Comparison of ENCODE assay signal across 8 cellular contexts in genomic region chr1:17440074-17440826, GRCh38. TPM values are rescaled to one million over a fixed set of nuclear protein-coding genes. Genes with fewer than 3 reads are reported as not detected.
A peak's percentile ranks its signal among the peaks of the same experiment; 100 is the strongest.
DNase-seq lines count a peak whose midpoint lies in the region; ATAC-seq lines count a peak whose summit lies in the region.

No MANE protein-coding gene starts in this region.

- peak overlapping the region; percentile 79 for H3K27ac Mint-ChIP-seq in activated CD8-positive, alpha-beta T cell treated with anti-CD3 and anti-CD28 coated beads, Interleukin-2, amount 10 ng/mL, durations not matched to agents 7 days and 5 days
- H3K27ac Mint-ChIP-seq in stimulated activated memory B cell treated with anti-CD40 and anti-IgM and Interleukin-4, amounts not matched to agents 10 μg/mL and 1 μg/mL and 100 μg/mL, for 72 hours, result peak overlapping the region; percentile 98

- POLR2A ChIA-PET in activated CD8-positive, alpha-beta T cell treated with anti-CD3 and anti-CD28 coated beads, Interleukin-2, amount 10 ng/mL, durations not matched to agents 7 days and 5 days (lab: Charles Lee), result interaction anchor here (1.0 kb wide), 1 partner anchor 37 kb away, joined by 3 read pairs; no protein-coding TSS in a partner anchor

- peaks cover 47% of the 10 kb centered on the region for H3K4me1 Mint-ChIP-seq in activated CD8-positive, alpha-beta T cell treated with anti-CD3 and anti-CD28 coated beads, Interleukin-2, amount 10 ng/mL, durations not matched to agents 7 days and 5 days (ENCODE audit: low read depth)
- peaks cover 24% of the 10 kb centered on the region for H3K4me1 Mint-ChIP-seq in stimulated activated memory B cell treated with anti-CD40 and anti-IgM and Interleukin-4, amounts not matched to agents 10 μg/mL and 1 μg/mL and 100 μg/mL, for 72 hours

- H3K9me3 Mint-ChIP-seq in activated CD8-positive, alpha-beta T cell treated with anti-CD3 and anti-CD28 coated beads, Interleukin-2, amount 10 ng/mL, durations not matched to agents 7 days and 5 days (ENCODE audit: insufficient read depth), result no peaks in the 10 kb centered on the region
- H3K9me3 Mint-ChIP-seq in stimulated activated memory B cell treated with anti-CD40 and anti-IgM and Interleukin-4, amounts not matched to agents 10 μg/mL and 1 μg/mL and 100 μg/mL, for 72 hours, result no peaks in the 10 kb centered on the region

- peak overlapping the region; percentile 53 for H3K4me3 ChIP-seq in iPS-11a (ENCODE audit: low read depth, low read length)

- no peaks in the 10 kb centered on the region for H3K27me3 Mint-ChIP-seq in activated CD8-positive, alpha-beta T cell treated with anti-CD3 and anti-CD28 coated beads, Interleukin-2, amount 10 ng/mL, durations not matched to agents 7 days and 5 days (ENCODE audit: low read depth)
- peaks cover 14% of the 10 kb centered on the region for H3K27me3 Mint-ChIP-seq in stimulated activated memory B cell treated with anti-CD40 and anti-IgM and Interleukin-4, amounts not matched to agents 10 μg/mL and 1 μg/mL and 100 μg/mL, for 72 hours

- peak; percentile 0 for ATAC-seq in HG03135 (IDR thresholded peaks at IDR 0.05; ENCODE audit: unreplicated experiment)
- no peak for ATAC-seq in activated CD8-positive, alpha-beta T cell treated with anti-CD3 and anti-CD28 coated beads, Interleukin-2, amount 10 ng/mL, durations not matched to agents 7 days and 5 days
- ATAC-seq in stimulated activated memory B cell treated with anti-CD40 and anti-IgM and Interleukin-4, amounts not matched to agents 10 μg/mL and 1 μg/mL and 100 μg/mL, for 72 hours, result no peak

- peak overlapping the region; percentile 96 for H3K4me3 Mint-ChIP-seq in activated CD8-positive, alpha-beta T cell treated with anti-CD3 and anti-CD28 coated beads, Interleukin-2, amount 10 ng/mL, durations not matched to agents 7 days and 5 days
- peak overlapping the region; percentile 77 for H3K4me3 Mint-ChIP-seq in stimulated activated memory B cell treated with anti-CD40 and anti-IgM and Interleukin-4, amounts not matched to agents 10 μg/mL and 1 μg/mL and 100 μg/mL, for 72 hours

- intact Hi-C loops in head of caudate nucleus (cut with DNase I), result no loop called here

- DNase-seq in activated CD8-positive, alpha-beta T cell treated with anti-CD3 and anti-CD28 coated beads, Interleukin-2, amount 10 ng/mL, durations not matched to agents 7 days and 5 days, result no peak
- DNase-seq in head of caudate nucleus, result no peak
- DNase-seq in NCI-H446 (lab: John Stamatoyannopoulos, UW), result no peak
- no peak for DNase-seq in foreskin melanocyte
- no peak for DNase-seq in T1000 (lab: John Stamatoyannopoulos, UW)

- peaks cover 20% of the 10 kb centered on the region for H3K36me3 Mint-ChIP-seq in activated CD8-positive, alpha-beta T cell treated with anti-CD3 and anti-CD28 coated beads, Interleukin-2, amount 10 ng/mL, durations not matched to agents 7 days and 5 days (ENCODE audit: low read depth)
- H3K36me3 Mint-ChIP-seq in stimulated activated memory B cell treated with anti-CD40 and anti-IgM and Interleukin-4, amounts not matched to agents 10 μg/mL and 1 μg/mL and 100 μg/mL, for 72 hours, result peaks cover 2% of the 10 kb centered on the region

- CTCF ChIA-PET in activated CD8-positive, alpha-beta T cell treated with anti-CD3 and anti-CD28 coated beads, Interleukin-2, amount 10 ng/mL, durations not matched to agents 7 days and 5 days (lab: Charles Lee), result interaction anchor here (0.7 to 1.0 kb wide), 2 partner anchors 11 to 13 kb away, joined by 3 to 4 read pairs; no protein-coding TSS in a partner anchor

RNA-seq across cellular contexts. Expression of gene RCC2, which starts 0.8 kb away (rescaled TPM):
- 100 to 1,000 TPM; 151 to 152 TPM for total RNA-seq in activated CD8-positive, alpha-beta T cell treated with anti-CD3 and anti-CD28 coated beads, Interleukin-2, amount 10 ng/mL, durations not matched to agents 7 days and 5 days
